In the genomic region with DNA sequence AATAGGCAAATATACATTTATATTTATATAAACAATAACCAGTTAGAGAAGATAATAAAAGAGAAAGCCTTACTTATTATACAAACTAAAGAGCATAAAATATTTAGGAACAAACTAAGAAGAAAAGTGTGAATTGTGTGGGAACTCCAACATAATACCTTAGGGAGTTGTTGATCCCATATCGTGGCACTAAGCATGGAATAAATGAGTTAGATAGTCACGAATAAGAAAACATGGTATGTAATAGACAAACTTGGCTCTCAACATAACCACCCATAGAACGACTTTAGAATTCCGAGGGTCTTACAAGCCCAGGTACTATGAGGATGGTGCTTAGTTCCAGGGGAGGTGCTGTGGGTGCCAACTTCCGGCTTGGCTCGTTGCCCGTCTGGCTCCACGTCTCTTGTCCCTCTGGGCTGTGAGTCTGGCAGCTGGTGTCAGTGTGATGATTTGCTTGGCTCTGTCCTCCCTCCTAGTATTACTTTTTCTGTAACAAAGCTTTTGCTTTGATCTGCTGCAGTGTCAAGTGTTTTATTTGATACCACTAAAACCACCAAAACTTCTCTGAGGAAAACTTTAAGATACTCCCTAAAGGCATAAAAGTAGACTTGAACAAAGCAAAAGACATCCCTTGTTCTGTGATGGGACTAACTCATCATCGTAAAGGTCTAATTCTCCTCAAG, we compare ENCODE assay signal across 1 cellular context.
TF ChIP-seq lines count a peak whose summit lies in the region.

No MANE protein-coding gene starts in this region.

TF ChIP-seq in HCT116, 20 proteins besides CTCF, POLR2A, EP300 and RAD21 (continued from another document):
- TF ChIP-seq, protein P1, sequence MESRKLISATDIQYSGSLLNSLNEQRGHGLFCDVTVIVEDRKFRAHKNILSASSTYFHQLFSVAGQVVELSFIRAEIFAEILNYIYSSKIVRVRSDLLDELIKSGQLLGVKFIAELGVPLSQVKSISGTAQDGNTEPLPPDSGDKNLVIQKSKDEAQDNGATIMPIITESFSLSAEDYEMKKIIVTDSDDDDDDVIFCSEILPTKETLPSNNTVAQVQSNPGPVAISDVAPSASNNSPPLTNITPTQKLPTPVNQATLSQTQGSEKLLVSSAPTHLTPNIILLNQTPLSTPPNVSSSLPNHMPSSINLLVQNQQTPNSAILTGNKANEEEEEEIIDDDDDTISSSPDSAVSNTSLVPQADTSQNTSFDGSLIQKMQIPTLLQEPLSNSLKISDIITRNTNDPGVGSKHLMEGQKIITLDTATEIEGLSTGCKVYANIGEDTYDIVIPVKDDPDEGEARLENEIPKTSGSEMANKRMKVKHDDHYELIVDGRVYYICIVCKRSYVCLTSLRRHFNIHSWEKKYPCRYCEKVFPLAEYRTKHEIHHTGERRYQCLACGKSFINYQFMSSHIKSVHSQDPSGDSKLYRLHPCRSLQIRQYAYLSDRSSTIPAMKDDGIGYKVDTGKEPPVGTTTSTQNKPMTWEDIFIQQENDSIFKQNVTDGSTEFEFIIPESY (IDR thresholded peaks at IDR 0.05; ENCODE audit: extremely low read depth, insufficient replicate concordance, low read length): no peak
- TF ChIP-seq TCF7L2 (IDR thresholded peaks at IDR 0.05; ENCODE audit: borderline replicate concordance, extremely low read depth, insufficient read depth, insufficient read length) (no peak), ZNF274 (IDR thresholded peaks at IDR 0.05; ENCODE audit: low read depth, low read length) (no peak), SIN3A (IDR thresholded peaks at IDR 0.05; ENCODE audit: low read depth) (no peak), CEBPB (IDR thresholded peaks at IDR 0.05; ENCODE audit: low read depth) (no peak)
